ENCODE assay signal across 9 cellular contexts in the genomic region with DNA sequence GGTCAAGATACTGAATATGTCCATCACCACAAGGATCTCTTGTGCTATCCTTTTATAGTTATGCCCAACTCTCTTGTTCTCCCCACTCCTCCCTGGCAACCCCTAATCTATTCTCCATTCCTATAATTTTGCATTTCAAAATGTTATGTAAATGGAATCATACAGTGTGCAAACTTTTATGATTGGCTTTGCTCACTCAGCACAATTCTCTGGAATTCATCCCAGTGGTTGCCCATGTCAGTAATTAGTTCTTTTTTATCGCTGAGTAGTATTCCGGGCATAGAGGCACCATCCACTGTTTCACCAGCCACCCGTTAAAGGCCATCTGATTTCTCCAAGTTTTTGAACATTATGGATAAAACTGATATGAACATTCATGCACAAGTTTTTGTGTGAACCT. TPM values are rescaled to one million over a fixed set of nuclear protein-coding genes. Genes with fewer than 3 reads are reported as not detected.
"Had no signal": no experiment of that assay in that cellular context is flagged by ENCODE, and none has a peak within 500 bp of the region (broad histone marks: within the 10 kb centered on the region; RNA-seq: fewer than 3 reads in every experiment).

No MANE protein-coding gene starts in this region.

- H3K4me3 ChIP-seq: GM12878 had no signal

- ATAC-seq: GM12878 had no signal

- FAIRE-seq: G401.6, GM12878, GM12891, GM12892, GM18507, GM19239 had no signal

- DNase-seq: GDM1, GF-D8 had no signal

RNA-seq across cellular contexts. Expression of a gene that starts 40.4 kb away (rescaled TPM):
- total RNA-seq: G401, GM12878 had no signal
- polyA plus RNA-seq: GM12878 had no signal
